ENCODE assay signal across 7 cellular contexts in genomic region chr13:51125495-51126226, GRCh38. TPM values are rescaled to one million over a fixed set of nuclear protein-coding genes. Genes with fewer than 3 reads are reported as not detected.
DNase-seq lines count a peak whose midpoint lies in the region; FAIRE-seq and TF ChIP-seq lines count a peak whose summit lies in the region.

No MANE protein-coding gene starts in this region.

- TF ChIP-seq CTCF in GM12865 (IDR thresholded peaks at IDR 0.05; ENCODE audit: insufficient read depth, low read depth, low read length, missing control alignments), result peak; percentile 81
- peak; percentile 96 for TF ChIP-seq CTCF in Loucy (conservative IDR thresholded peaks at IDR 0.05; ENCODE audit: low read length)
- peak; percentile 84 for TF ChIP-seq CTCF in astrocyte (IDR thresholded peaks at IDR 0.05; ENCODE audit: insufficient read depth, low read depth, low read length)

- H3K4me2 ChIP-seq in Loucy (ENCODE audit: low read depth, low read length, poor library complexity, severe bottlenecking) (no peak overlapping the region), astrocyte (ENCODE audit: low read length) (no peak overlapping the region)

- H3K27me3 ChIP-seq in Loucy (ENCODE audit: insufficient read depth, low read length, poor library complexity, severe bottlenecking), result peaks cover 18% of the 10 kb centered on the region
- H3K27me3 ChIP-seq in astrocyte (ENCODE audit: insufficient read depth, low read length), result peaks cover 22% of the 10 kb centered on the region
- H3K27me3 ChIP-seq in iPS DF 6.9 (ENCODE audit: control insufficient read depth, insufficient read depth, low read length), result no peaks in the 10 kb centered on the region

- H3K79me2 ChIP-seq in Loucy (ENCODE audit: insufficient read depth, low read length), result no peaks in the 10 kb centered on the region
- no peaks in the 10 kb centered on the region for H3K79me2 ChIP-seq in astrocyte (ENCODE audit: insufficient read depth, low read length)

- DNase-seq in GM12865 (ENCODE audit: low read depth) (peak; percentile 78), H54 (ENCODE audit: insufficient read length, low spot score) (peak; percentile 17), RCC 7860 (ENCODE audit: low spot score) (peak; percentile 16), astrocyte (ENCODE audit: low read depth) (peak; percentile 28), iPS DF 6.9 (ENCODE audit: low read depth, low spot score) (peak; percentile 77)
- peak; percentile 65 for DNase-seq in stimulated activated CD4-positive, alpha-beta T cell treated with anti-CD3 and anti-CD28 coated beads, Interleukin-15, amount 100 ng/mL, for 24 hours

- no CpG with 5 or more reads among the region's 7 CpGs for WGBS in iPS DF 6.9 (ENCODE audit: insufficient coverage, insufficient read length)

- no peaks in the 10 kb centered on the region for H3K9me2 ChIP-seq in Loucy (replicated peaks; ENCODE audit: low read depth, low read length)

- H3F3A ChIP-seq in Loucy (ENCODE audit: low read depth), result no peaks in the 10 kb centered on the region

- peaks cover 5% of the 10 kb centered on the region for H3K9me3 Mint-ChIP-seq in astrocyte (ENCODE audit: unreplicated experiment)

- H3K4me3 ChIP-seq in GM12865 (ENCODE audit: low read depth, low read length), result no peak overlapping the region
- no peak overlapping the region for H3K4me3 ChIP-seq in Loucy (ENCODE audit: low read length, poor library complexity, severe bottlenecking)
- no peak overlapping the region for H3K4me3 ChIP-seq in astrocyte (ENCODE audit: insufficient read depth, low read depth, low read length)
- no peak overlapping the region for H3K4me3 ChIP-seq in iPS DF 6.9 (ENCODE audit: low read length)

- no peaks in the 10 kb centered on the region for H3K36me3 Mint-ChIP-seq in astrocyte (ENCODE audit: low read depth, unreplicated experiment)

- no peak overlapping the region for H3K27ac ChIP-seq in astrocyte (ENCODE audit: low read depth, low read length)
- H3K27ac ChIP-seq in iPS DF 6.9 (ENCODE audit: low read length), result no peak overlapping the region

- H3K4me3 Mint-ChIP-seq in astrocyte (ENCODE audit: unreplicated experiment), result no peak overlapping the region

- no peak overlapping the region for H3K9ac ChIP-seq in Loucy (ENCODE audit: low read depth, low read length, poor library complexity, severe bottlenecking)
- no peak overlapping the region for H3K9ac ChIP-seq in astrocyte (ENCODE audit: low read length)

- 0 out of 2 replicates have a peak, but pooled peaks cover 8% of the 10 kb centered on the region for H3K9me3 ChIP-seq in Loucy (ENCODE audit: insufficient read depth, low read depth, low read length)
- no peaks in the 10 kb centered on the region for H3K9me3 ChIP-seq in astrocyte (ENCODE audit: insufficient read depth, low read depth, low read length)
- no peaks in the 10 kb centered on the region; the same call in 1 of the 2 replicates for H3K9me3 ChIP-seq in iPS DF 6.9 (ENCODE audit: control insufficient read depth, insufficient read depth, low read length)

- no peak overlapping the region for H3K27ac Mint-ChIP-seq in astrocyte (ENCODE audit: unreplicated experiment)

- H3K36me3 ChIP-seq in Loucy (ENCODE audit: insufficient read depth, low read length) (no peaks in the 10 kb centered on the region), astrocyte (ENCODE audit: insufficient read depth, low read length) (no peaks in the 10 kb centered on the region), iPS DF 6.9 (ENCODE audit: control insufficient read depth, insufficient read depth, low read length) (no peaks in the 10 kb centered on the region)

- TF ChIP-seq POLR2A in H54 (IDR thresholded peaks at IDR 0.05; ENCODE audit: low read depth, low read length), result no peak

- H3K4me1 ChIP-seq in Loucy (ENCODE audit: insufficient read depth, low read length, poor library complexity, severe bottlenecking) (no peaks in the 10 kb centered on the region), astrocyte (ENCODE audit: insufficient read depth, low read length) (no peaks in the 10 kb centered on the region), iPS DF 6.9 (ENCODE audit: control insufficient read depth, insufficient read depth, low read length) (peaks cover 6% of the 10 kb centered on the region; the same call in 1 of the 2 replicates)

- FAIRE-seq in H54 (lab: Jason Lieb, UNC), result peak; percentile 30
- FAIRE-seq in RCC 7860 (lab: Jason Lieb, UNC), result peak; percentile 12
- no peak for FAIRE-seq in astrocyte (lab: Jason Lieb, UNC)

- H4K20me1 ChIP-seq in Loucy (ENCODE audit: insufficient read depth, low read length, poor library complexity, severe bottlenecking) (no peaks in the 10 kb centered on the region), astrocyte (ENCODE audit: insufficient read depth, low read length) (no peaks in the 10 kb centered on the region)

- H2AFZ ChIP-seq in Loucy (ENCODE audit: low read length) (no peak overlapping the region), astrocyte (ENCODE audit: low read depth, low read length) (no peak overlapping the region)

- H3K4me1 Mint-ChIP-seq in astrocyte (ENCODE audit: low read depth, unreplicated experiment), result peaks cover 7% of the 10 kb centered on the region

- H3K27me3 Mint-ChIP-seq in astrocyte (ENCODE audit: low read depth, unreplicated experiment), result peaks cover 8% of the 10 kb centered on the region

RNA-seq across cellular contexts. Expression of gene C13orf42, which starts 14.6 kb away (rescaled TPM):
- total RNA-seq in astrocyte, result not detected in 2 replicates

Comparison
In these comparisons a context has a peak if more than half of its experiments do, and no peak if none do; other contexts are left out.
1. DNase-seq: peak in every context shown above with its lines; median percentile 78 in GM12865; 77 in iPS DF 6.9; 65 in stimulated activated CD4-positive, alpha-beta T cell treated with anti-CD3 and anti-CD28 coated beads, Interleukin-15, amount 100 ng/mL, for 24 hours; 28 in astrocyte; 17 in H54; 16 in RCC 7860.